Comparison of ENCODE assay signal across 10 cellular contexts in the genomic region with DNA sequence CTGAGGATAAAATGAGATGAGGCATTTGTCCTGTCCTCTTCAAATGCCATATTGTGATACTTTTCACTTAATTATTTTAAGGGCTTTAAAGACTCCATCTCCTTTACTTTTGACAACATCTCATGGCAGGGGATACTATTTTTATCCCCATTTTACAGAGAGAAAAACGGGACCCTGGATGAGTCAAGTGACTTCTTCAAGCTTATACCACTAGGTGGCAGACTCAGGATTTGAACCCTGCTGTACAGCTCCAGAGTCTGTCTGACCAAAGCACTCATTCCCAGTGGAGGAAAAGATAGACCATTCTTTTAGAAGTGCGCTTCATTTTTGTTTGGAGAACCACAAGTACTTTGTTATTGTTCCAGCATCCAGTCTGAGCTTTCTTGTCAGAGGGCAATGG. TPM values are rescaled to one million over a fixed set of nuclear protein-coding genes. Genes with fewer than 3 reads are reported as not detected.
DNase-seq lines count a peak whose midpoint lies in the region; ATAC-seq and TF ChIP-seq lines count a peak whose summit lies in the region.
"Had no signal": no experiment of that assay in that cellular context is flagged by ENCODE, and none has a peak within 500 bp of the region (broad histone marks: within the 10 kb centered on the region; RNA-seq: fewer than 3 reads in every experiment).

No MANE protein-coding gene starts in this region.

- peak; percentile 78 for TF ChIP-seq CTCF in OCI-LY3 (IDR thresholded peaks at IDR 0.05; ENCODE audit: low read depth, low read length)
- TF ChIP-seq CTCF in fibroblast of mammary gland (conservative IDR thresholded peaks at IDR 0.05; ENCODE audit: control insufficient read depth, insufficient read depth, low read depth, low read length), result peak; percentile 70
- TF ChIP-seq CTCF in testis (IDR thresholded peaks at IDR 0.05), result peak; percentile 56 to 77 (median 61)
- no peak for TF ChIP-seq CTCF in lower leg skin (IDR thresholded peaks at IDR 0.05)

- H4K20me1 ChIP-seq in OCI-LY3 (ENCODE audit: insufficient read depth, low read length), result no peaks in the 10 kb centered on the region

- intact Hi-C loops in testis (cut with DNase I; ENCODE audit: low total_unique reads), result no loop called here
- intact Hi-C loops in lower leg skin (cut with DNase I; ENCODE audit: low total_unique reads), result no loop called here

- peaks cover 6% of the 10 kb centered on the region for H3K27me3 ChIP-seq in OCI-LY3 (ENCODE audit: low read depth, low read length)
- H3K27me3 ChIP-seq in testis, result no peaks in the 10 kb centered on the region

- H2AFZ ChIP-seq in OCI-LY3 (ENCODE audit: low read depth, low read length), result no peak overlapping the region

- H3K79me2 ChIP-seq in OCI-LY3 (ENCODE audit: low read length), result no peaks in the 10 kb centered on the region

- H3K4me1 ChIP-seq in OCI-LY3 (ENCODE audit: low read length) (no peaks in the 10 kb centered on the region), testis (peaks cover 8% of the 10 kb centered on the region)

- H3K4me3 ChIP-seq in OCI-LY3 (ENCODE audit: low read length) (no peak overlapping the region), fibroblast of mammary gland (ENCODE audit: control insufficient read depth, low read depth, low read length) (no peak overlapping the region), testis (no peak overlapping the region), lower leg skin (ENCODE audit: low read depth, poor library complexity, severe bottlenecking) (no peak overlapping the region)
- H3K4me3 ChIP-seq: gastroesophageal sphincter had no signal

- DNase-seq in NCI-H510A treated with DMSO at 0.1 percent for 48 hours (lab: John Stamatoyannopoulos, UW) (peak; percentile 57), NCI-H510A (lab: John Stamatoyannopoulos, UW) (no peak), fibroblast of mammary gland (ENCODE audit: low read depth) (peak; percentile 67), testis (peak; percentile 39), lower leg skin (ENCODE audit: low spot score in 2 of 2) (no peak)
- DNase-seq: CD4-positive, CD25-positive, alpha-beta regulatory T cell had no signal

- ATAC-seq in GM18517 (IDR thresholded peaks at IDR 0.05; ENCODE audit: unreplicated experiment) (no peak), HG03108 (IDR thresholded peaks at IDR 0.05; ENCODE audit: unreplicated experiment) (no peak)

- H3K36me3 ChIP-seq in OCI-LY3 (replicated peaks; ENCODE audit: low read depth, low read length), result no peaks in the 10 kb centered on the region
- no peaks in the 10 kb centered on the region for H3K36me3 ChIP-seq in testis (ENCODE audit: low read depth, missing control alignments)
- H3K36me3 ChIP-seq: gastroesophageal sphincter had no signal

- H3K9ac ChIP-seq in OCI-LY3 (ENCODE audit: low read length), result no peak overlapping the region

- no peak for TF ChIP-seq POLR2A in testis (IDR thresholded peaks at IDR 0.05)
- TF ChIP-seq POLR2A in lower leg skin (IDR thresholded peaks at IDR 0.05), result no peak

- H3K9me3 ChIP-seq in OCI-LY3 (ENCODE audit: insufficient read depth, low read length) (no peaks in the 10 kb centered on the region), testis (no peaks in the 10 kb centered on the region)

- no peak overlapping the region for H3K4me2 ChIP-seq in OCI-LY3 (ENCODE audit: low read length)

- no peak overlapping the region for H3K27ac ChIP-seq in OCI-LY3 (ENCODE audit: low read length)
- H3K27ac ChIP-seq in testis, result no peak overlapping the region
- H3K27ac ChIP-seq: gastroesophageal sphincter had no signal

- 17 to 22% methylated on average over 2 of the region's 2 CpGs for WGBS in testis, 2 donors
- WGBS in lower leg skin, 2 donors, result 42 to 47% methylated on average over 2 of the region's 2 CpGs

RNA-seq across cellular contexts. Expression of gene SMOC1, which starts 1.7 kb away (rescaled TPM):
- total RNA-seq in testis, result 100 to 1,000 TPM; 143 to 248 TPM
- 88.2 TPM for polyA plus RNA-seq in testis (ENCODE audit: insufficient read depth, low read depth, low replicate concordance)
- 1 to 10 TPM; 1.1 to 5.4 (median 1.9) TPM for total RNA-seq in lower leg skin
- total RNA-seq: CD4-positive, CD25-positive, alpha-beta regulatory T cell had no signal
- polyA plus RNA-seq: CD4-positive, CD25-positive, alpha-beta regulatory T cell had no signal

Comparison
In these comparisons a context has a peak if more than half of its experiments do, and no peak if none do; other contexts are left out.
1. DNase-seq: peak in NCI-H510A treated with DMSO at 0.1 percent for 48 hours (single experiment), fibroblast of mammary gland (single experiment) and testis (single experiment); none in NCI-H510A (single experiment) and lower leg skin (0 of 2).
2. CTCF ChIP-seq: peak in OCI-LY3 (single experiment), fibroblast of mammary gland (single experiment) and testis (3 of 3); none in lower leg skin (0 of 3).
3. RNA of gene SMOC1, which starts 1.7 kb away (total RNA-seq): 143 to 248 TPM in testis; 1.1 to 5.4 TPM in lower leg skin; every median in the first group is over 10 times any median in the second.